Comparison of ENCODE assay signal across 1 cellular context in the genomic region with DNA sequence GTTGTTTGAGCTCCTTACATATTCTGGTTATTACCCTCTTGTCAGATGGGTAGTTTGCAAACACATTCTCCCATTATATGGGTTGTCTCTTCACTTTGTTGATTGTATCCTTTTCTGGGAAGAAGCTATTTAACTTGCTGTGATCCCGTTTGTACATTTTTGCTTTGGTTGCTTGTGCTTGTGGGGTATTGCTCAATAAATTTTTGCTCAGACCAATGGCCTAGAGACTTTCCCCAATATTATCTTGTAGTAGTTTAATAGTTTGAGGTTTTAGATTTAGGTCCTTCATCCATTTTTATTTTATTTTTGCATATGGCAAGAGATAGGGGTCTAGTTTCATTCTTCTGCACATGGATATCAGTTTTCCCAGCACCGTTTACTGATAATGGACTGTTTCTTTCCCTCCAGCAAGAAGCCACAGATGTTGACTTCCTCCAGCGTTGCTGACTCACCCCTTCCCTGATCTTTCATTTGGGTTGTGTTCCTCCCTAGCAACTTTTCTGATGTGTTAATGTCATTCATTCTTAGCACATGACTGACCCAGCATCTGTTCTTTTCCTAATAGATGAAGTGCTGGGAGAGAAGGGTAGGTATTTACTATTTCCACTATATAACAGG.
TF ChIP-seq lines count a peak whose summit lies in the region.

No MANE protein-coding gene starts in this region.

TF ChIP-seq in K562, 482 proteins besides CTCF, POLR2A, EP300 and RAD21 (continued from another document and continues in another):
- TF ChIP-seq, protein P1, sequence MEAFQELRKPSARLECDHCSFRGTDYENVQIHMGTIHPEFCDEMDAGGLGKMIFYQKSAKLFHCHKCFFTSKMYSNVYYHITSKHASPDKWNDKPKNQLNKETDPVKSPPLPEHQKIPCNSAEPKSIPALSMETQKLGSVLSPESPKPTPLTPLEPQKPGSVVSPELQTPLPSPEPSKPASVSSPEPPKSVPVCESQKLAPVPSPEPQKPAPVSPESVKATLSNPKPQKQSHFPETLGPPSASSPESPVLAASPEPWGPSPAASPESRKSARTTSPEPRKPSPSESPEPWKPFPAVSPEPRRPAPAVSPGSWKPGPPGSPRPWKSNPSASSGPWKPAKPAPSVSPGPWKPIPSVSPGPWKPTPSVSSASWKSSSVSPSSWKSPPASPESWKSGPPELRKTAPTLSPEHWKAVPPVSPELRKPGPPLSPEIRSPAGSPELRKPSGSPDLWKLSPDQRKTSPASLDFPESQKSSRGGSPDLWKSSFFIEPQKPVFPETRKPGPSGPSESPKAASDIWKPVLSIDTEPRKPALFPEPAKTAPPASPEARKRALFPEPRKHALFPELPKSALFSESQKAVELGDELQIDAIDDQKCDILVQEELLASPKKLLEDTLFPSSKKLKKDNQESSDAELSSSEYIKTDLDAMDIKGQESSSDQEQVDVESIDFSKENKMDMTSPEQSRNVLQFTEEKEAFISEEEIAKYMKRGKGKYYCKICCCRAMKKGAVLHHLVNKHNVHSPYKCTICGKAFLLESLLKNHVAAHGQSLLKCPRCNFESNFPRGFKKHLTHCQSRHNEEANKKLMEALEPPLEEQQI (IDR thresholded peaks at IDR 0.05), result 0 out of 2 replicates have a peak, but pooled peaks have one; percentile 44
- TF ChIP-seq ZNF140 (CRISPR knock-in tag; IDR thresholded peaks at IDR 0.05) (no peak), FOXJ3 (CRISPR knock-in tag; IDR thresholded peaks at IDR 0.05) (no peak), FOXK2 (conservative IDR thresholded peaks at IDR 0.05 in 1 of 2, IDR thresholded peaks at IDR 0.05 in 1 of 2; ENCODE audit: low read depth in 2 of 2) (peak; percentile 64 to 78; a peak in 3 of 4 replicates), C11orf30 (IDR thresholded peaks at IDR 0.05; ENCODE audit: low read depth) (peak; percentile 89), SOX6 (IDR thresholded peaks at IDR 0.05) (peak; percentile 57), KLF16 (IDR thresholded peaks at IDR 0.05) (no peak), GABPB2 (CRISPR knock-in tag; conservative IDR thresholded peaks at IDR 0.05) (no peak), TRIM24 (IDR thresholded peaks at IDR 0.05) (peak; percentile 54 to 90), PRPF4 (IDR thresholded peaks at IDR 0.05; ENCODE audit: insufficient read depth, low read depth, low read length, poor library complexity, severe bottlenecking) (no peak), SIRT6 (IDR thresholded peaks at IDR 0.05; ENCODE audit: low read depth, low read length) (no peak), RCOR1 (IDR thresholded peaks at IDR 0.05; ENCODE audit: borderline replicate concordance in 1 of 2, low read depth in 2 of 2, low read length in 2 of 2) (peak in 1 of 2 experiments; percentile 33; a peak in 1 of 4 replicates), CHD2 (IDR thresholded peaks at IDR 0.05; ENCODE audit: low read depth, low read length) (no peak), ZNF24 (IDR thresholded peaks at IDR 0.05) (peak; percentile 51; the same call in 1 of the 2 replicates), MAFG (tag; conservative IDR thresholded peaks at IDR 0.05) (peak; percentile 70), EHMT2 (IDR thresholded peaks at IDR 0.05) (peak; percentile 62; the same call in 1 of the 2 replicates), CSDE1 (IDR thresholded peaks at IDR 0.05) (no peak), CC2D1A (IDR thresholded peaks at IDR 0.05) (peak; percentile 51; the same call in 1 of the 2 replicates), STAT5A (IDR thresholded peaks at IDR 0.05; ENCODE audit: borderline replicate concordance, low read length) (peak; percentile 24; the same call in 1 of the 2 replicates), TEAD4 (IDR thresholded peaks at IDR 0.05; ENCODE audit: low read length) (peak; percentile 65), TEAD4 (CRISPR knock-in tag; IDR thresholded peaks at IDR 0.05; ENCODE audit: borderline replicate concordance) (no peak), ARID1B (IDR thresholded peaks at IDR 0.05) (peak; percentile 86), KAT2B (IDR thresholded peaks at IDR 0.05; ENCODE audit: low read depth, low read length) (no peak)
- TF ChIP-seq, protein P2, sequence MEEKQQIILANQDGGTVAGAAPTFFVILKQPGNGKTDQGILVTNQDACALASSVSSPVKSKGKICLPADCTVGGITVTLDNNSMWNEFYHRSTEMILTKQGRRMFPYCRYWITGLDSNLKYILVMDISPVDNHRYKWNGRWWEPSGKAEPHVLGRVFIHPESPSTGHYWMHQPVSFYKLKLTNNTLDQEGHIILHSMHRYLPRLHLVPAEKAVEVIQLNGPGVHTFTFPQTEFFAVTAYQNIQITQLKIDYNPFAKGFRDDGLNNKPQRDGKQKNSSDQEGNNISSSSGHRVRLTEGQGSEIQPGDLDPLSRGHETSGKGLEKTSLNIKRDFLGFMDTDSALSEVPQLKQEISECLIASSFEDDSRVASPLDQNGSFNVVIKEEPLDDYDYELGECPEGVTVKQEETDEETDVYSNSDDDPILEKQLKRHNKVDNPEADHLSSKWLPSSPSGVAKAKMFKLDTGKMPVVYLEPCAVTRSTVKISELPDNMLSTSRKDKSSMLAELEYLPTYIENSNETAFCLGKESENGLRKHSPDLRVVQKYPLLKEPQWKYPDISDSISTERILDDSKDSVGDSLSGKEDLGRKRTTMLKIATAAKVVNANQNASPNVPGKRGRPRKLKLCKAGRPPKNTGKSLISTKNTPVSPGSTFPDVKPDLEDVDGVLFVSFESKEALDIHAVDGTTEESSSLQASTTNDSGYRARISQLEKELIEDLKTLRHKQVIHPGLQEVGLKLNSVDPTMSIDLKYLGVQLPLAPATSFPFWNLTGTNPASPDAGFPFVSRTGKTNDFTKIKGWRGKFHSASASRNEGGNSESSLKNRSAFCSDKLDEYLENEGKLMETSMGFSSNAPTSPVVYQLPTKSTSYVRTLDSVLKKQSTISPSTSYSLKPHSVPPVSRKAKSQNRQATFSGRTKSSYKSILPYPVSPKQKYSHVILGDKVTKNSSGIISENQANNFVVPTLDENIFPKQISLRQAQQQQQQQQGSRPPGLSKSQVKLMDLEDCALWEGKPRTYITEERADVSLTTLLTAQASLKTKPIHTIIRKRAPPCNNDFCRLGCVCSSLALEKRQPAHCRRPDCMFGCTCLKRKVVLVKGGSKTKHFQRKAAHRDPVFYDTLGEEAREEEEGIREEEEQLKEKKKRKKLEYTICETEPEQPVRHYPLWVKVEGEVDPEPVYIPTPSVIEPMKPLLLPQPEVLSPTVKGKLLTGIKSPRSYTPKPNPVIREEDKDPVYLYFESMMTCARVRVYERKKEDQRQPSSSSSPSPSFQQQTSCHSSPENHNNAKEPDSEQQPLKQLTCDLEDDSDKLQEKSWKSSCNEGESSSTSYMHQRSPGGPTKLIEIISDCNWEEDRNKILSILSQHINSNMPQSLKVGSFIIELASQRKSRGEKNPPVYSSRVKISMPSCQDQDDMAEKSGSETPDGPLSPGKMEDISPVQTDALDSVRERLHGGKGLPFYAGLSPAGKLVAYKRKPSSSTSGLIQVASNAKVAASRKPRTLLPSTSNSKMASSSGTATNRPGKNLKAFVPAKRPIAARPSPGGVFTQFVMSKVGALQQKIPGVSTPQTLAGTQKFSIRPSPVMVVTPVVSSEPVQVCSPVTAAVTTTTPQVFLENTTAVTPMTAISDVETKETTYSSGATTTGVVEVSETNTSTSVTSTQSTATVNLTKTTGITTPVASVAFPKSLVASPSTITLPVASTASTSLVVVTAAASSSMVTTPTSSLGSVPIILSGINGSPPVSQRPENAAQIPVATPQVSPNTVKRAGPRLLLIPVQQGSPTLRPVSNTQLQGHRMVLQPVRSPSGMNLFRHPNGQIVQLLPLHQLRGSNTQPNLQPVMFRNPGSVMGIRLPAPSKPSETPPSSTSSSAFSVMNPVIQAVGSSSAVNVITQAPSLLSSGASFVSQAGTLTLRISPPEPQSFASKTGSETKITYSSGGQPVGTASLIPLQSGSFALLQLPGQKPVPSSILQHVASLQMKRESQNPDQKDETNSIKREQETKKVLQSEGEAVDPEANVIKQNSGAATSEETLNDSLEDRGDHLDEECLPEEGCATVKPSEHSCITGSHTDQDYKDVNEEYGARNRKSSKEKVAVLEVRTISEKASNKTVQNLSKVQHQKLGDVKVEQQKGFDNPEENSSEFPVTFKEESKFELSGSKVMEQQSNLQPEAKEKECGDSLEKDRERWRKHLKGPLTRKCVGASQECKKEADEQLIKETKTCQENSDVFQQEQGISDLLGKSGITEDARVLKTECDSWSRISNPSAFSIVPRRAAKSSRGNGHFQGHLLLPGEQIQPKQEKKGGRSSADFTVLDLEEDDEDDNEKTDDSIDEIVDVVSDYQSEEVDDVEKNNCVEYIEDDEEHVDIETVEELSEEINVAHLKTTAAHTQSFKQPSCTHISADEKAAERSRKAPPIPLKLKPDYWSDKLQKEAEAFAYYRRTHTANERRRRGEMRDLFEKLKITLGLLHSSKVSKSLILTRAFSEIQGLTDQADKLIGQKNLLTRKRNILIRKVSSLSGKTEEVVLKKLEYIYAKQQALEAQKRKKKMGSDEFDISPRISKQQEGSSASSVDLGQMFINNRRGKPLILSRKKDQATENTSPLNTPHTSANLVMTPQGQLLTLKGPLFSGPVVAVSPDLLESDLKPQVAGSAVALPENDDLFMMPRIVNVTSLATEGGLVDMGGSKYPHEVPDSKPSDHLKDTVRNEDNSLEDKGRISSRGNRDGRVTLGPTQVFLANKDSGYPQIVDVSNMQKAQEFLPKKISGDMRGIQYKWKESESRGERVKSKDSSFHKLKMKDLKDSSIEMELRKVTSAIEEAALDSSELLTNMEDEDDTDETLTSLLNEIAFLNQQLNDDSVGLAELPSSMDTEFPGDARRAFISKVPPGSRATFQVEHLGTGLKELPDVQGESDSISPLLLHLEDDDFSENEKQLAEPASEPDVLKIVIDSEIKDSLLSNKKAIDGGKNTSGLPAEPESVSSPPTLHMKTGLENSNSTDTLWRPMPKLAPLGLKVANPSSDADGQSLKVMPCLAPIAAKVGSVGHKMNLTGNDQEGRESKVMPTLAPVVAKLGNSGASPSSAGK (IDR thresholded peaks at IDR 0.05), result peak; percentile 25; the same call in 1 of the 2 replicates
- TF ChIP-seq, protein P3, sequence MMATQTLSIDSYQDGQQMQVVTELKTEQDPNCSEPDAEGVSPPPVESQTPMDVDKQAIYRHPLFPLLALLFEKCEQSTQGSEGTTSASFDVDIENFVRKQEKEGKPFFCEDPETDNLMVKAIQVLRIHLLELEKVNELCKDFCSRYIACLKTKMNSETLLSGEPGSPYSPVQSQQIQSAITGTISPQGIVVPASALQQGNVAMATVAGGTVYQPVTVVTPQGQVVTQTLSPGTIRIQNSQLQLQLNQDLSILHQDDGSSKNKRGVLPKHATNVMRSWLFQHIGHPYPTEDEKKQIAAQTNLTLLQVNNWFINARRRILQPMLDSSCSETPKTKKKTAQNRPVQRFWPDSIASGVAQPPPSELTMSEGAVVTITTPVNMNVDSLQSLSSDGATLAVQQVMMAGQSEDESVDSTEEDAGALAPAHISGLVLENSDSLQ (IDR thresholded peaks at IDR 0.05), result 0 out of 2 replicates have a peak, but pooled peaks have one; percentile 25
- TF ChIP-seq, protein P4, sequence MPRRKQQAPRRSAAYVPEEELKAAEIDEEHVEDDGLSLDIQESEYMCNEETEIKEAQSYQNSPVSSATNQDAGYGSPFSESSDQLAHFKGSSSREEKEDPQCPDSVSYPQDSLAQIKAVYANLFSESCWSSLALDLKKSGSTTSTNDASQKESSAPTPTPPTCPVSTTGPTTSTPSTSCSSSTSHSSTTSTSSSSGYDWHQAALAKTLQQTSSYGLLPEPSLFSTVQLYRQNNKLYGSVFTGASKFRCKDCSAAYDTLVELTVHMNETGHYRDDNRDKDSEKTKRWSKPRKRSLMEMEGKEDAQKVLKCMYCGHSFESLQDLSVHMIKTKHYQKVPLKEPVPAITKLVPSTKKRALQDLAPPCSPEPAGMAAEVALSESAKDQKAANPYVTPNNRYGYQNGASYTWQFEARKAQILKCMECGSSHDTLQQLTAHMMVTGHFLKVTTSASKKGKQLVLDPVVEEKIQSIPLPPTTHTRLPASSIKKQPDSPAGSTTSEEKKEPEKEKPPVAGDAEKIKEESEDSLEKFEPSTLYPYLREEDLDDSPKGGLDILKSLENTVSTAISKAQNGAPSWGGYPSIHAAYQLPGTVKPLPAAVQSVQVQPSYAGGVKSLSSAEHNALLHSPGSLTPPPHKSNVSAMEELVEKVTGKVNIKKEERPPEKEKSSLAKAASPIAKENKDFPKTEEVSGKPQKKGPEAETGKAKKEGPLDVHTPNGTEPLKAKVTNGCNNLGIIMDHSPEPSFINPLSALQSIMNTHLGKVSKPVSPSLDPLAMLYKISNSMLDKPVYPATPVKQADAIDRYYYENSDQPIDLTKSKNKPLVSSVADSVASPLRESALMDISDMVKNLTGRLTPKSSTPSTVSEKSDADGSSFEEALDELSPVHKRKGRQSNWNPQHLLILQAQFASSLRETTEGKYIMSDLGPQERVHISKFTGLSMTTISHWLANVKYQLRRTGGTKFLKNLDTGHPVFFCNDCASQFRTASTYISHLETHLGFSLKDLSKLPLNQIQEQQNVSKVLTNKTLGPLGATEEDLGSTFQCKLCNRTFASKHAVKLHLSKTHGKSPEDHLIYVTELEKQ (CRISPR knock-in tag; IDR thresholded peaks at IDR 0.05), result no peak
- TF ChIP-seq, protein P5, sequence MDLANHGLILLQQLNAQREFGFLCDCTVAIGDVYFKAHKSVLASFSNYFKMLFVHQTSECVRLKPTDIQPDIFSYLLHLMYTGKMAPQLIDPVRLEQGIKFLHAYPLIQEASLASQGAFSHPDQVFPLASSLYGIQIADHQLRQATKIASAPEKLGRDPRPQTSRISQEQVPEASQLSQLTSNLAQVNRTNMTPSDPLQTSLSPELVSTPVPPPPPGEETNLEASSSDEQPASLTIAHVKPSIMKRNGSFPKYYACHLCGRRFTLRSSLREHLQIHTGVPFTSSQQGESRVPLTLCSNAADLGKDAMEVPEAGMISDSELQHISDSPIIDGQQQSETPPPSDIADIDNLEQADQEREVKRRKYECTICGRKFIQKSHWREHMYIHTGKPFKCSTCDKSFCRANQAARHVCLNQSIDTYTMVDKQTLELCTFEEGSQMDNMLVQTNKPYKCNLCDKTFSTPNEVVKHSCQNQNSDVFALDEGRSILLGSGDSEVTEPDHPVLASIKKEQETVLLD (IDR thresholded peaks at IDR 0.05), result peak; percentile 53; the same call in 1 of the 2 replicates
- TF ChIP-seq, protein P6, sequence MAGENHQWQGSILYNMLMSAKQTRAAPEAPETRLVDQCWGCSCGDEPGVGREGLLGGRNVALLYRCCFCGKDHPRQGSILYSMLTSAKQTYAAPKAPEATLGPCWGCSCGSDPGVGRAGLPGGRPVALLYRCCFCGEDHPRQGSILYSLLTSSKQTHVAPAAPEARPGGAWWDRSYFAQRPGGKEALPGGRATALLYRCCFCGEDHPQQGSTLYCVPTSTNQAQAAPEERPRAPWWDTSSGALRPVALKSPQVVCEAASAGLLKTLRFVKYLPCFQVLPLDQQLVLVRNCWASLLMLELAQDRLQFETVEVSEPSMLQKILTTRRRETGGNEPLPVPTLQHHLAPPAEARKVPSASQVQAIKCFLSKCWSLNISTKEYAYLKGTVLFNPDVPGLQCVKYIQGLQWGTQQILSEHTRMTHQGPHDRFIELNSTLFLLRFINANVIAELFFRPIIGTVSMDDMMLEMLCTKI (IDR thresholded peaks at IDR 0.05; ENCODE audit: partially characterized antibody), result no peak
- TF ChIP-seq, protein P7, sequence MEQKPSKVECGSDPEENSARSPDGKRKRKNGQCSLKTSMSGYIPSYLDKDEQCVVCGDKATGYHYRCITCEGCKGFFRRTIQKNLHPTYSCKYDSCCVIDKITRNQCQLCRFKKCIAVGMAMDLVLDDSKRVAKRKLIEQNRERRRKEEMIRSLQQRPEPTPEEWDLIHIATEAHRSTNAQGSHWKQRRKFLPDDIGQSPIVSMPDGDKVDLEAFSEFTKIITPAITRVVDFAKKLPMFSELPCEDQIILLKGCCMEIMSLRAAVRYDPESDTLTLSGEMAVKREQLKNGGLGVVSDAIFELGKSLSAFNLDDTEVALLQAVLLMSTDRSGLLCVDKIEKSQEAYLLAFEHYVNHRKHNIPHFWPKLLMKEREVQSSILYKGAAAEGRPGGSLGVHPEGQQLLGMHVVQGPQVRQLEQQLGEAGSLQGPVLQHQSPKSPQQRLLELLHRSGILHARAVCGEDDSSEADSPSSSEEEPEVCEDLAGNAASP (IDR thresholded peaks at IDR 0.05), result no peak
